In the genomic region with DNA sequence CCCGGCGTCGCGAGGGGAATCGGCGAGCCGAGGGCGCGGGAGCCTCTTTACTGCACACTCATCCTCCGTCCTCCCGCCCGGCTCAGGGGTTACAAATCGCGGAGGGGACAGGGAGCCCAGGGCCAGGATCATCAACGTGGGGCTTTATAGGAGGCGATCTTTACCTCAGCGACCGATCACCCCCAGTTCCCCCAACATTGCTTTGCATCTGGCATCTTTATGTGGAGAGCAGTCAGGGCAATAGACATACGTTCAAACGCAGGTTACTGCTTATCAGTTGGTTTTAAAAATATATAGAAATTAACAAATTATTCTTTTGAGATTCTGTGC, we compare ENCODE assay signal across 1 cellular context.
TF ChIP-seq lines count a peak whose summit lies in the region.

No MANE protein-coding gene starts in this region.

TF ChIP-seq in HepG2, 621 proteins besides CTCF, POLR2A, EP300 and RAD21 (continued from another document and continues in another):
- TF ChIP-seq, protein P1, sequence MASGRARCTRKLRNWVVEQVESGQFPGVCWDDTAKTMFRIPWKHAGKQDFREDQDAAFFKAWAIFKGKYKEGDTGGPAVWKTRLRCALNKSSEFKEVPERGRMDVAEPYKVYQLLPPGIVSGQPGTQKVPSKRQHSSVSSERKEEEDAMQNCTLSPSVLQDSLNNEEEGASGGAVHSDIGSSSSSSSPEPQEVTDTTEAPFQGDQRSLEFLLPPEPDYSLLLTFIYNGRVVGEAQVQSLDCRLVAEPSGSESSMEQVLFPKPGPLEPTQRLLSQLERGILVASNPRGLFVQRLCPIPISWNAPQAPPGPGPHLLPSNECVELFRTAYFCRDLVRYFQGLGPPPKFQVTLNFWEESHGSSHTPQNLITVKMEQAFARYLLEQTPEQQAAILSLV (CRISPR knock-in tag; IDR thresholded peaks at IDR 0.05; ENCODE audit: borderline replicate concordance) = no peak
- TF ChIP-seq HNF4G (IDR thresholded peaks at IDR 0.05; ENCODE audit: borderline replicate concordance, low read depth, low read length) (no peak), HNF4G (CRISPR knock-in tag; IDR thresholded peaks at IDR 0.05; ENCODE audit: borderline replicate concordance, low read depth) (no peak), KLF15 (CRISPR knock-in tag; IDR thresholded peaks at IDR 0.05; ENCODE audit: borderline replicate concordance) (no peak), MTF1 (CRISPR knock-in tag; IDR thresholded peaks at IDR 0.05) (no peak), ZFP36L2 (CRISPR knock-in tag; IDR thresholded peaks at IDR 0.05) (no peak), HNRNPL (IDR thresholded peaks at IDR 0.05; ENCODE audit: low read depth, low read length) (no peak), HOXA7 (CRISPR knock-in tag; IDR thresholded peaks at IDR 0.05) (no peak), TBP (CRISPR knock-in tag; IDR thresholded peaks at IDR 0.05) (no peak), ZNF737 (CRISPR knock-in tag; IDR thresholded peaks at IDR 0.05; ENCODE audit: borderline replicate concordance) (no peak), PHF21A (CRISPR knock-in tag; IDR thresholded peaks at IDR 0.05) (no peak), ATAD3A (CRISPR knock-in tag; IDR thresholded peaks at IDR 0.05) (no peak), ZNF644 (CRISPR knock-in tag; IDR thresholded peaks at IDR 0.05; ENCODE audit: low read depth) (no peak), MLLT10 (CRISPR knock-in tag; IDR thresholded peaks at IDR 0.05) (no peak), GFI1 (CRISPR knock-in tag; IDR thresholded peaks at IDR 0.05; ENCODE audit: borderline replicate concordance) (no peak), ZNF777 (CRISPR knock-in tag; IDR thresholded peaks at IDR 0.05) (no peak), ZNF441 (CRISPR knock-in tag; IDR thresholded peaks at IDR 0.05; ENCODE audit: borderline replicate concordance) (no peak), ZNF101 (CRISPR knock-in tag; IDR thresholded peaks at IDR 0.05; ENCODE audit: borderline replicate concordance, low read depth) (no peak), FLYWCH1 (CRISPR knock-in tag; IDR thresholded peaks at IDR 0.05) (0 out of 2 replicates have a peak, but pooled peaks have one; percentile 22), FOXJ3 (CRISPR knock-in tag; IDR thresholded peaks at IDR 0.05; ENCODE audit: borderline replicate concordance) (no peak), NCOR1 (IDR thresholded peaks at IDR 0.05; ENCODE audit: borderline replicate concordance, low read length) (no peak), ZNF850 (CRISPR knock-in tag; conservative IDR thresholded peaks at IDR 0.05) (no peak)
- TF ChIP-seq, protein P2, sequence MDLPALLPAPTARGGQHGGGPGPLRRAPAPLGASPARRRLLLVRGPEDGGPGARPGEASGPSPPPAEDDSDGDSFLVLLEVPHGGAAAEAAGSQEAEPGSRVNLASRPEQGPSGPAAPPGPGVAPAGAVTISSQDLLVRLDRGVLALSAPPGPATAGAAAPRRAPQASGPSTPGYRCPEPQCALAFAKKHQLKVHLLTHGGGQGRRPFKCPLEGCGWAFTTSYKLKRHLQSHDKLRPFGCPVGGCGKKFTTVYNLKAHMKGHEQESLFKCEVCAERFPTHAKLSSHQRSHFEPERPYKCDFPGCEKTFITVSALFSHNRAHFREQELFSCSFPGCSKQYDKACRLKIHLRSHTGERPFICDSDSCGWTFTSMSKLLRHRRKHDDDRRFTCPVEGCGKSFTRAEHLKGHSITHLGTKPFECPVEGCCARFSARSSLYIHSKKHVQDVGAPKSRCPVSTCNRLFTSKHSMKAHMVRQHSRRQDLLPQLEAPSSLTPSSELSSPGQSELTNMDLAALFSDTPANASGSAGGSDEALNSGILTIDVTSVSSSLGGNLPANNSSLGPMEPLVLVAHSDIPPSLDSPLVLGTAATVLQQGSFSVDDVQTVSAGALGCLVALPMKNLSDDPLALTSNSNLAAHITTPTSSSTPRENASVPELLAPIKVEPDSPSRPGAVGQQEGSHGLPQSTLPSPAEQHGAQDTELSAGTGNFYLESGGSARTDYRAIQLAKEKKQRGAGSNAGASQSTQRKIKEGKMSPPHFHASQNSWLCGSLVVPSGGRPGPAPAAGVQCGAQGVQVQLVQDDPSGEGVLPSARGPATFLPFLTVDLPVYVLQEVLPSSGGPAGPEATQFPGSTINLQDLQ (CRISPR knock-in tag; IDR thresholded peaks at IDR 0.05) = no peak
- TF ChIP-seq, protein P3, sequence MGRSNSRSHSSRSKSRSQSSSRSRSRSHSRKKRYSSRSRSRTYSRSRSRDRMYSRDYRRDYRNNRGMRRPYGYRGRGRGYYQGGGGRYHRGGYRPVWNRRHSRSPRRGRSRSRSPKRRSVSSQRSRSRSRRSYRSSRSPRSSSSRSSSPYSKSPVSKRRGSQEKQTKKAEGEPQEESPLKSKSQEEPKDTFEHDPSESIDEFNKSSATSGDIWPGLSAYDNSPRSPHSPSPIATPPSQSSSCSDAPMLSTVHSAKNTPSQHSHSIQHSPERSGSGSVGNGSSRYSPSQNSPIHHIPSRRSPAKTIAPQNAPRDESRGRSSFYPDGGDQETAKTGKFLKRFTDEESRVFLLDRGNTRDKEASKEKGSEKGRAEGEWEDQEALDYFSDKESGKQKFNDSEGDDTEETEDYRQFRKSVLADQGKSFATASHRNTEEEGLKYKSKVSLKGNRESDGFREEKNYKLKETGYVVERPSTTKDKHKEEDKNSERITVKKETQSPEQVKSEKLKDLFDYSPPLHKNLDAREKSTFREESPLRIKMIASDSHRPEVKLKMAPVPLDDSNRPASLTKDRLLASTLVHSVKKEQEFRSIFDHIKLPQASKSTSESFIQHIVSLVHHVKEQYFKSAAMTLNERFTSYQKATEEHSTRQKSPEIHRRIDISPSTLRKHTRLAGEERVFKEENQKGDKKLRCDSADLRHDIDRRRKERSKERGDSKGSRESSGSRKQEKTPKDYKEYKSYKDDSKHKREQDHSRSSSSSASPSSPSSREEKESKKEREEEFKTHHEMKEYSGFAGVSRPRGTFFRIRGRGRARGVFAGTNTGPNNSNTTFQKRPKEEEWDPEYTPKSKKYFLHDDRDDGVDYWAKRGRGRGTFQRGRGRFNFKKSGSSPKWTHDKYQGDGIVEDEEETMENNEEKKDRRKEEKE (IDR thresholded peaks at IDR 0.05) = no peak
- TF ChIP-seq, protein P4, sequence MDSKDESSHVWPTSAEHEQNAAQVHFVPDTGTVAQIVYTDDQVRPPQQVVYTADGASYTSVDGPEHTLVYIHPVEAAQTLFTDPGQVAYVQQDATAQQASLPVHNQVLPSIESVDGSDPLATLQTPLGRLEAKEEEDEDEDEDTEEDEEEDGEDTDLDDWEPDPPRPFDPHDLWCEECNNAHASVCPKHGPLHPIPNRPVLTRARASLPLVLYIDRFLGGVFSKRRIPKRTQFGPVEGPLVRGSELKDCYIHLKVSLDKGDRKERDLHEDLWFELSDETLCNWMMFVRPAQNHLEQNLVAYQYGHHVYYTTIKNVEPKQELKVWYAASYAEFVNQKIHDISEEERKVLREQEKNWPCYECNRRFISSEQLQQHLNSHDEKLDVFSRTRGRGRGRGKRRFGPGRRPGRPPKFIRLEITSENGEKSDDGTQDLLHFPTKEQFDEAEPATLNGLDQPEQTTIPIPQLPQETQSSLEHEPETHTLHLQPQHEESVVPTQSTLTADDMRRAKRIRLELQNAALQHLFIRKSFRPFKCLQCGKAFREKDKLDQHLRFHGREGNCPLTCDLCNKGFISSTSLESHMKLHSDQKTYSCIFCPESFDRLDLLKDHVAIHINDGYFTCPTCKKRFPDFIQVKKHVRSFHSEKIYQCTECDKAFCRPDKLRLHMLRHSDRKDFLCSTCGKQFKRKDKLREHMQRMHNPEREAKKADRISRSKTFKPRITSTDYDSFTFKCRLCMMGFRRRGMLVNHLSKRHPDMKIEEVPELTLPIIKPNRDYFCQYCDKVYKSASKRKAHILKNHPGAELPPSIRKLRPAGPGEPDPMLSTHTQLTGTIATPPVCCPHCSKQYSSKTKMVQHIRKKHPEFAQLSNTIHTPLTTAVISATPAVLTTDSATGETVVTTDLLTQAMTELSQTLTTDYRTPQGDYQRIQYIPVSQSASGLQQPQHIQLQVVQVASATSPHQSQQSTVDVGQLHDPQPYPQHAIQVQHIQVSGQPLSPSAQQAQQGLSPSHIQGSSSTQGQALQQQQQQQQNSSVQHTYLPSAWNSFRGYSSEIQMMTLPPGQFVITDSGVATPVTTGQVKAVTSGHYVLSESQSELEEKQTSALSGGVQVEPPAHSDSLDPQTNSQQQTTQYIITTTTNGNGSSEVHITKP (CRISPR knock-in tag; IDR thresholded peaks at IDR 0.05; ENCODE audit: low read depth) = no peak
- TF ChIP-seq, protein P5, sequence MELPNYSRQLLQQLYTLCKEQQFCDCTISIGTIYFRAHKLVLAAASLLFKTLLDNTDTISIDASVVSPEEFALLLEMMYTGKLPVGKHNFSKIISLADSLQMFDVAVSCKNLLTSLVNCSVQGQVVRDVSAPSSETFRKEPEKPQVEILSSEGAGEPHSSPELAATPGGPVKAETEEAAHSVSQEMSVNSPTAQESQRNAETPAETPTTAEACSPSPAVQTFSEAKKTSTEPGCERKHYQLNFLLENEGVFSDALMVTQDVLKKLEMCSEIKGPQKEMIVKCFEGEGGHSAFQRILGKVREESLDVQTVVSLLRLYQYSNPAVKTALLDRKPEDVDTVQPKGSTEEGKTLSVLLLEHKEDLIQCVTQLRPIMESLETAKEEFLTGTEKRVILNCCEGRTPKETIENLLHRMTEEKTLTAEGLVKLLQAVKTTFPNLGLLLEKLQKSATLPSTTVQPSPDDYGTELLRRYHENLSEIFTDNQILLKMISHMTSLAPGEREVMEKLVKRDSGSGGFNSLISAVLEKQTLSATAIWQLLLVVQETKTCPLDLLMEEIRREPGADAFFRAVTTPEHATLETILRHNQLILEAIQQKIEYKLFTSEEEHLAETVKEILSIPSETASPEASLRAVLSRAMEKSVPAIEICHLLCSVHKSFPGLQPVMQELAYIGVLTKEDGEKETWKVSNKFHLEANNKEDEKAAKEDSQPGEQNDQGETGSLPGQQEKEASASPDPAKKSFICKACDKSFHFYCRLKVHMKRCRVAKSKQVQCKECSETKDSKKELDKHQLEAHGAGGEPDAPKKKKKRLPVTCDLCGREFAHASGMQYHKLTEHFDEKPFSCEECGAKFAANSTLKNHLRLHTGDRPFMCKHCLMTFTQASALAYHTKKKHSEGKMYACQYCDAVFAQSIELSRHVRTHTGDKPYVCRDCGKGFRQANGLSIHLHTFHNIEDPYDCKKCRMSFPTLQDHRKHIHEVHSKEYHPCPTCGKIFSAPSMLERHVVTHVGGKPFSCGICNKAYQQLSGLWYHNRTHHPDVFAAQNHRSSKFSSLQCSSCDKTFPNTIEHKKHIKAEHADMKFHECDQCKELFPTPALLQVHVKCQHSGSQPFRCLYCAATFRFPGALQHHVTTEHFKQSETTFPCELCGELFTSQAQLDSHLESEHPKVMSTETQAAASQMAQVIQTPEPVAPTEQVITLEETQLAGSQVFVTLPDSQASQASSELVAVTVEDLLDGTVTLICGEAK (IDR thresholded peaks at IDR 0.05) = no peak
- TF ChIP-seq, protein P5 (CRISPR knock-in tag; IDR thresholded peaks at IDR 0.05) = no peak; the same call in 1 of the 2 replicates
- TF ChIP-seq, protein P6, sequence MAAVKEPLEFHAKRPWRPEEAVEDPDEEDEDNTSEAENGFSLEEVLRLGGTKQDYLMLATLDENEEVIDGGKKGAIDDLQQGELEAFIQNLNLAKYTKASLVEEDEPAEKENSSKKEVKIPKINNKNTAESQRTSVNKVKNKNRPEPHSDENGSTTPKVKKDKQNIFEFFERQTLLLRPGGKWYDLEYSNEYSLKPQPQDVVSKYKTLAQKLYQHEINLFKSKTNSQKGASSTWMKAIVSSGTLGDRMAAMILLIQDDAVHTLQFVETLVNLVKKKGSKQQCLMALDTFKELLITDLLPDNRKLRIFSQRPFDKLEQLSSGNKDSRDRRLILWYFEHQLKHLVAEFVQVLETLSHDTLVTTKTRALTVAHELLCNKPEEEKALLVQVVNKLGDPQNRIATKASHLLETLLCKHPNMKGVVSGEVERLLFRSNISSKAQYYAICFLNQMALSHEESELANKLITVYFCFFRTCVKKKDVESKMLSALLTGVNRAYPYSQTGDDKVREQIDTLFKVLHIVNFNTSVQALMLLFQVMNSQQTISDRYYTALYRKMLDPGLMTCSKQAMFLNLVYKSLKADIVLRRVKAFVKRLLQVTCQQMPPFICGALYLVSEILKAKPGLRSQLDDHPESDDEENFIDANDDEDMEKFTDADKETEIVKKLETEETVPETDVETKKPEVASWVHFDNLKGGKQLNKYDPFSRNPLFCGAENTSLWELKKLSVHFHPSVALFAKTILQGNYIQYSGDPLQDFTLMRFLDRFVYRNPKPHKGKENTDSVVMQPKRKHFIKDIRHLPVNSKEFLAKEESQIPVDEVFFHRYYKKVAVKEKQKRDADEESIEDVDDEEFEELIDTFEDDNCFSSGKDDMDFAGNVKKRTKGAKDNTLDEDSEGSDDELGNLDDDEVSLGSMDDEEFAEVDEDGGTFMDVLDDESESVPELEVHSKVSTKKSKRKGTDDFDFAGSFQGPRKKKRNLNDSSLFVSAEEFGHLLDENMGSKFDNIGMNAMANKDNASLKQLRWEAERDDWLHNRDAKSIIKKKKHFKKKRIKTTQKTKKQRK (IDR thresholded peaks at IDR 0.05; ENCODE audit: low read length) = no peak
- TF ChIP-seq, protein P7, sequence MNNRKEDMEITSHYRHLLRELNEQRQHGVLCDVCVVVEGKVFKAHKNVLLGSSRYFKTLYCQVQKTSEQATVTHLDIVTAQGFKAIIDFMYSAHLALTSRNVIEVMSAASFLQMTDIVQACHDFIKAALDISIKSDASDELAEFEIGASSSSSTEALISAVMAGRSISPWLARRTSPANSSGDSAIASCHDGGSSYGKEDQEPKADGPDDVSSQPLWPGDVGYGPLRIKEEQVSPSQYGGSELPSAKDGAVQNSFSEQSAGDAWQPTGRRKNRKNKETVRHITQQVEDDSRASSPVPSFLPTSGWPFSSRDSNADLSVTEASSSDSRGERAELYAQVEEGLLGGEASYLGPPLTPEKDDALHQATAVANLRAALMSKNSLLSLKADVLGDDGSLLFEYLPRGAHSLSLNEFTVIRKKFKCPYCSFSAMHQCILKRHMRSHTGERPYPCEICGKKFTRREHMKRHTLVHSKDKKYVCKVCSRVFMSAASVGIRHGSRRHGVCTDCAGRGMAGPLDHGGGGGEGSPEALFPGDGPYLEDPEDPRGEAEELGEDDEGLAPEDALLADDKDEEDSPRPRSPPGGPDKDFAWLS (CRISPR knock-in tag; IDR thresholded peaks at IDR 0.05; ENCODE audit: borderline replicate concordance) = 0 out of 2 replicates have a peak, but pooled peaks have one; percentile 7
